In the genomic region with DNA sequence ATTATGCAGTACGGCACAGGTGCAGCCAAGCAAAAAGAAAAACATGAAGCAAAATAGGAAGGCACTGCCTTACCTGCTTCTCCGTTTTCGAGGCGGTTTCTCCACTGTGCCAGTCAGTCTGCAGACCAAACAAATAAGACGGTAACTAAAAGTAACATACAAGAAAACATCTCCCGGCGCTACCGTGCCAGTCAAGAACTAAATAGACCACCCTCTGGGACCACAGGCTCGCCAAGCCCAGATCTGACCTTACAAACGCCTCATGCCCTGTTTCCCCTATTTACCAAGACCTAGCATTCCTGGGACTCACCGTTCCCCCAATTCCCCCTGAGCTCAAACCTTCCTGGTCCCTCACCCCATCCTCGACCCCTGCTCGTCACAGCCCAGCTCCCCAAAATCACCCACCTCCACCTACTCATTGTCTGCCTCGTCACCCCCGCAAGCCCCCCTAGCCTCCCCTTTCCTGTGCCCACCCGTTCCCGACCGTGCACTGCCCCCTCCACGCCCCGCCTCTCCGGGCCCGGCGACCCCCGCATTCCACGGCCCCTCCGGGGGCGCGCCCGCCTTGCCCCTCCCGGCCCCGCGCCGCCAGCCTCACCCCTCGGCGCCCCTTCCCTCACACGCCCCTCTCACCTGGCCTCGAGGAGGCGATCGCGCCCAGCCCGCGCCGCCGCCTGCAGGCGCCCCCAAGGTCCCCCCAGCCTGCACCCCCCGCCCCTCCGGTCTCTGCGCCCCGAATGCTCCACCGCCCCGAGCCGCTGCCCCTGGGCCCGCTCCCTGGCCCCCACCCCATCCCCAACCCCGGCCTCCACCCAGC, we compare ENCODE assay signal across 8 cellular contexts. TPM values are rescaled to one million over a fixed set of nuclear protein-coding genes. Genes with fewer than 3 reads are reported as not detected.
A peak's percentile ranks its signal among the peaks of the same experiment; 100 is the strongest.
DNase-seq lines count a peak whose midpoint lies in the region; ATAC-seq and TF ChIP-seq lines count a peak whose summit lies in the region.

No MANE protein-coding gene starts in this region.

- peaks cover 4% of the 10 kb centered on the region for H3K4me1 Mint-ChIP-seq in activated T-helper 17 cell treated with anti-CD3 and anti-CD28 coated beads, Interleukin-2, amount 50 U/mL, for 72 hours

- no peak for TF ChIP-seq POLR2A in spleen (IDR thresholded peaks at IDR 0.05)

- peak; percentile 56 for DNase-seq in right atrium auricular region (ENCODE audit: low spot score)
- DNase-seq in left cardiac atrium: no peak
- DNase-seq in spleen: peak; percentile 85
- no peak for DNase-seq in KG1 (lab: John Stamatoyannopoulos, UW)

- peak overlapping the region; percentile 92 for H3K4me3 Mint-ChIP-seq in activated T-helper 17 cell treated with anti-CD3 and anti-CD28 coated beads, Interleukin-2, amount 50 U/mL, for 72 hours

- TF ChIP-seq RAD21 in Ishikawa (IDR thresholded peaks at IDR 0.05; ENCODE audit: low read depth): no peak

- H3K36me3 Mint-ChIP-seq in activated T-helper 17 cell treated with anti-CD3 and anti-CD28 coated beads, Interleukin-2, amount 50 U/mL, for 72 hours (ENCODE audit: low read depth): peaks cover 12% of the 10 kb centered on the region

- no peaks in the 10 kb centered on the region for H3K27me3 ChIP-seq in right atrium auricular region
- no peaks in the 10 kb centered on the region for H3K27me3 ChIP-seq in spleen (replicated peaks in 1 of 7)

- H3K27ac ChIP-seq in right atrium auricular region (peak overlapping the region; percentile 78 to 80), spleen (peak overlapping the region in 7 of 8 donors; percentile 42 to 86 (median 77))

- peak overlapping the region; percentile 97 to 99 for H3K4me3 ChIP-seq in right atrium auricular region
- peak overlapping the region; percentile 87 for H3K4me3 ChIP-seq in iPS-11a (ENCODE audit: low read depth, low read length)
- peak overlapping the region; percentile 56 to 91 (median 80) for H3K4me3 ChIP-seq in spleen

- H3K36me3 ChIP-seq in right atrium auricular region (no peaks in the 10 kb centered on the region), spleen (peaks cover 0 to 8% (median 0%) of the 10 kb centered on the region in 6 donors)

- intact Hi-C loops in left cardiac atrium (cut with DNase I): loop anchor here in 1 of 2 donors (5.0 to 10.0 kb wide), 2 partner anchors 200 to 268 kb away; a partner anchor contains a TSS
- intact Hi-C loops in spleen (cut with DNase I; ENCODE audit: low total_unique reads): loop anchor here (10.0 kb wide), 2 partner anchors 198 to 288 kb away; a partner anchor contains a TSS

- H3K27me3 Mint-ChIP-seq in activated T-helper 17 cell treated with anti-CD3 and anti-CD28 coated beads, Interleukin-2, amount 50 U/mL, for 72 hours: no peaks in the 10 kb centered on the region

- peak overlapping the region; percentile 89 for H3K27ac Mint-ChIP-seq in activated T-helper 17 cell treated with anti-CD3 and anti-CD28 coated beads, Interleukin-2, amount 50 U/mL, for 72 hours

- WGBS in spleen, 5 donors: 1 to 3% (median 1%) methylated on average over 37 to 54 of the region's 54 CpGs

- H3K9me3 Mint-ChIP-seq in activated T-helper 17 cell treated with anti-CD3 and anti-CD28 coated beads, Interleukin-2, amount 50 U/mL, for 72 hours: no peaks in the 10 kb centered on the region

- TF ChIP-seq EP300 in Ishikawa (IDR thresholded peaks at IDR 0.05; ENCODE audit: borderline replicate concordance): no peak

- TF ChIP-seq CTCF in right atrium auricular region (IDR thresholded peaks at IDR 0.05) (no peak), spleen (IDR thresholded peaks at IDR 0.05 in 8 of 11, conservative IDR thresholded peaks at IDR 0.05 in 3 of 11) (no peak)

- ATAC-seq in left cardiac atrium (no peak), HG03280 (IDR thresholded peaks at IDR 0.05; ENCODE audit: unreplicated experiment) (no peak)
- ATAC-seq in activated T-helper 17 cell treated with anti-CD3 and anti-CD28 coated beads, Interleukin-2, amount 50 U/mL, for 72 hours (replicated peaks): no peak

- H3K4me1 ChIP-seq in right atrium auricular region: peaks cover 0 to 11% of the 10 kb centered on the region in 2 donors
- H3K4me1 ChIP-seq in spleen: peaks cover 11 to 40% (median 17%) of the 10 kb centered on the region in 6 donors

- no peaks in the 10 kb centered on the region for H3K9me3 ChIP-seq in right atrium auricular region
- H3K9me3 ChIP-seq in spleen: no peaks in the 10 kb centered on the region

TF ChIP-seq in Ishikawa, 13 proteins besides CTCF, POLR2A, EP300 and RAD21:
- TF ChIP-seq YY1 (IDR thresholded peaks at IDR 0.05; ENCODE audit: low read depth): no peak
- peak; percentile 80; the same call in 1 of the 2 replicates for TF ChIP-seq ZBTB7A (IDR thresholded peaks at IDR 0.05; ENCODE audit: low read depth)
- no peak for TF ChIP-seq TAF1 (IDR thresholded peaks at IDR 0.05; ENCODE audit: low read depth)
- TF ChIP-seq TEAD4 (IDR thresholded peaks at IDR 0.05): 0 out of 2 replicates have a peak, but pooled peaks have one; percentile 7

RNA-seq across cellular contexts. Expression of a gene that starts 0.6 kb away (rescaled TPM):
- 1 to 10 TPM; 4.0 to 5.3 TPM for total RNA-seq in right atrium auricular region
- 1 to 10 TPM; 5.6 to 5.8 TPM for total RNA-seq in left cardiac atrium
- total RNA-seq in activated T-helper 17 cell treated with anti-CD3 and anti-CD28 coated beads, Interleukin-2, amount 50 U/mL, for 72 hours: 10 to 100 TPM in 1 of 2 donors, 1 to 10 TPM in 1; 9.7 to 16.1 TPM
- 10 to 100 TPM in 3 of 7 donors, 1 to 10 TPM in 4; 5.4 to 19.6 (median 8.3) TPM for total RNA-seq in spleen
- polyA plus RNA-seq in spleen: 1 to 10 TPM; 1.6 to 1.9 (median 1.8) TPM

RNA-seq across cellular contexts. Expression of a gene that starts 46.8 kb away (rescaled TPM):
- total RNA-seq in right atrium auricular region (10 to 100 TPM; 28.5 to 32.9 TPM), left cardiac atrium (10 to 100 TPM; 34.0 to 38.9 TPM), spleen (10 to 100 TPM; 32.0 to 49.3 (median 39.2) TPM)
- total RNA-seq in activated T-helper 17 cell treated with anti-CD3 and anti-CD28 coated beads, Interleukin-2, amount 50 U/mL, for 72 hours: 10 to 100 TPM; 26.6 to 55.2 TPM
- 10 to 100 TPM; 17.3 to 26.6 (median 21.1) TPM for polyA plus RNA-seq in spleen

RNA-seq across cellular contexts. Expression of a gene that starts 57.6 kb away (rescaled TPM):
- total RNA-seq in right atrium auricular region (10 to 100 TPM in 1 of 2 donors, 1 to 10 TPM in 1; 7.5 to 12.1 TPM), left cardiac atrium (10 to 100 TPM in 1 of 2 donors, 1 to 10 TPM in 1; 8.3 to 10.0 TPM), spleen (10 to 100 TPM in 4 of 7 donors, 1 to 10 TPM in 3; 6.2 to 14.0 (median 10.4) TPM)
- total RNA-seq in activated T-helper 17 cell treated with anti-CD3 and anti-CD28 coated beads, Interleukin-2, amount 50 U/mL, for 72 hours: 10 to 100 TPM; 17.4 to 42.1 TPM
- 10 to 100 TPM; 15.3 to 17.1 (median 16.8) TPM for polyA plus RNA-seq in spleen

Comparison
In these comparisons a context has a peak if more than half of its experiments do, and no peak if none do; other contexts are left out.
1. DNase-seq: peak in right atrium auricular region (single experiment) and spleen (single experiment); none in left cardiac atrium (single experiment) and KG1 (single experiment).
2. Peak in every context shown above with its lines, with median percentiles within 50 percentile points of each other: H3K4me3 ChIP-seq.